8 cellular contexts compared by ENCODE assay signal in genomic region chr3:57756528-57757401, GRCh38. TPM values are rescaled to one million over a fixed set of nuclear protein-coding genes. Genes with fewer than 3 reads are reported as not detected.
DNase-seq lines count a peak whose midpoint lies in the region; ATAC-seq and TF ChIP-seq lines count a peak whose summit lies in the region.

No MANE protein-coding gene starts in this region.

- intact Hi-C loops in CD8-positive, alpha-beta T cell (cut with DNase I, micrococcal nuclease) = loop anchor here (1.0 to 10.0 kb wide), 12 partner anchors 46 to 678 kb away; partner anchors contain the start of genes APPL1 (in 2 of the 2), HTD2 (in 2 of the 2), PDE12 (in 2 of the 2) and PDHB (in 2 of the 2)

- peak overlapping the region; percentile 97 for H3K4me3 Mint-ChIP-seq in CD8-positive, alpha-beta T cell

- no peaks in the 10 kb centered on the region for H3K9me3 Mint-ChIP-seq in CD8-positive, alpha-beta T cell

- no peaks in the 10 kb centered on the region for H3K36me3 ChIP-seq in CD8-positive, alpha-beta T cell (ENCODE audit: insufficient read depth, low read length)
- H3K36me3 ChIP-seq in HUES64 (ENCODE audit: insufficient read depth, low read length) (peaks cover 18% of the 10 kb centered on the region), liver (ENCODE audit: control insufficient read depth in 4 of 4, insufficient read depth in 3 of 4, low read depth in 1 of 4, low read length in 3 of 4) (no peaks in the 10 kb centered on the region)

- POLR2A ChIA-PET in CD8-positive, alpha-beta T cell (lab: Charles Lee) = interaction anchor here (0.6 to 1.8 kb wide), 12 partner anchors 15 to 1163 kb away, joined by 3 to 25 read pairs (median 4); partner anchors contain the start of genes ARF4, DENND6A and PDE12

- no peaks in the 10 kb centered on the region for H3K9me3 ChIP-seq in CD8-positive, alpha-beta T cell (ENCODE audit: low read length)
- H3K9me3 ChIP-seq in HUES64 (ENCODE audit: insufficient read depth, low read depth, low read length) (no peaks in the 10 kb centered on the region), liver (ENCODE audit: control insufficient read depth in 4 of 4, low read length in 3 of 4) (no peaks in the 10 kb centered on the region)

- H3K27ac ChIP-seq in CD8-positive, alpha-beta T cell (ENCODE audit: low read depth, low read length) = peak overlapping the region; percentile 45
- peak overlapping the region; percentile 78 for H3K27ac ChIP-seq in HUES64 (ENCODE audit: low read depth, low read length)
- peak overlapping the region; percentile 81 to 85 for H3K27ac ChIP-seq in coronary artery
- H3K27ac ChIP-seq in liver (ENCODE audit: low read depth in 1 of 2, low read length in 2 of 2) = peak overlapping the region; percentile 88 to 91

- DNase-seq in CD8-positive, alpha-beta T cell = peak in 6 of 7 experiments; percentile 3 to 58 (median 32)
- peak; percentile 59 for DNase-seq in activated CD4-positive, alpha-beta T cell treated with anti-CD3 and anti-CD28 coated beads for 48 hours
- DNase-seq in coronary artery (ENCODE audit: low spot score) (peak; percentile 78), cerebellar nuclear complex (lab: John Stamatoyannopoulos, UW) (no peak)
- DNase-seq in stimulated activated CD4-positive, alpha-beta T cell treated with anti-CD3 and anti-CD28 coated beads, TNF-alpha, amount 100 ng/mL, for 24 hours (ENCODE audit: low read depth in 3 of 3) = peak in 2 of 3 experiments; percentile 15 to 42

- H3K27ac Mint-ChIP-seq in CD8-positive, alpha-beta T cell = peak overlapping the region; percentile 95

- peak; percentile 10 for ATAC-seq in CD8-positive, alpha-beta T cell
- ATAC-seq in GM21423 (IDR thresholded peaks at IDR 0.05; ENCODE audit: unreplicated experiment) = peak; percentile 23

- no peaks in the 10 kb centered on the region for H3K27me3 Mint-ChIP-seq in CD8-positive, alpha-beta T cell (ENCODE audit: low read depth)

- peak overlapping the region; percentile 69 for H3K4me3 ChIP-seq in CD8-positive, alpha-beta T cell (ENCODE audit: low read depth, low read length)
- H3K4me3 ChIP-seq in HUES64 (ENCODE audit: low read length) (peak overlapping the region; percentile 76), coronary artery (peak overlapping the region; percentile 84), liver (ENCODE audit: low read depth in 1 of 3, low read length in 3 of 3) (peak overlapping the region; percentile 78 to 90 (median 84))

- CTCF ChIA-PET in CD8-positive, alpha-beta T cell (lab: Charles Lee) = no interaction called here

- H3K4me1 Mint-ChIP-seq in CD8-positive, alpha-beta T cell (ENCODE audit: low read depth) = peaks cover 49% of the 10 kb centered on the region

- peak overlapping the region; percentile 90 for H3K9ac ChIP-seq in HUES64 (ENCODE audit: low read depth, low read length)
- H3K9ac ChIP-seq in liver (ENCODE audit: low read depth in 1 of 2, low read length in 2 of 2) = peak overlapping the region; percentile 45 to 52

- TF ChIP-seq RAD21 in liver (IDR thresholded peaks at IDR 0.05) = peak in 1 of 2 donors; percentile 3

- no peaks in the 10 kb centered on the region for H3K27me3 ChIP-seq in CD8-positive, alpha-beta T cell (ENCODE audit: insufficient read depth, low read length)
- H3K27me3 ChIP-seq in HUES64 (ENCODE audit: insufficient read depth, low read length) = no peaks in the 10 kb centered on the region
- H3K27me3 ChIP-seq in liver (ENCODE audit: control insufficient read depth in 4 of 4, insufficient read depth in 4 of 4, low read length in 3 of 4) = no peaks in the 10 kb centered on the region

- peaks cover 32% of the 10 kb centered on the region for H3K36me3 Mint-ChIP-seq in CD8-positive, alpha-beta T cell

- TF ChIP-seq CTCF in CD8-positive, alpha-beta T cell (IDR thresholded peaks at IDR 0.05) = no peak
- TF ChIP-seq CTCF in coronary artery (IDR thresholded peaks at IDR 0.05) (no peak), liver (IDR thresholded peaks at IDR 0.05; ENCODE audit: low read depth, low read length, missing input control) (no peak)

- peaks cover 41% of the 10 kb centered on the region for H3K4me1 ChIP-seq in CD8-positive, alpha-beta T cell (ENCODE audit: insufficient read depth, low read length)
- H3K4me1 ChIP-seq in HUES64 (ENCODE audit: insufficient read depth, low read length) = peaks cover 16% of the 10 kb centered on the region
- peaks cover 5 to 28% (median 24%) of the 10 kb centered on the region in 4 donors for H3K4me1 ChIP-seq in liver (ENCODE audit: control insufficient read depth in 4 of 4, insufficient read depth in 4 of 4, low read length in 3 of 4)

- under 1% methylated on average over 84 of the region's 84 CpGs for WGBS in HUES64
- WGBS in liver = under 1% methylated on average over 84 of the region's 84 CpGs

TF ChIP-seq in liver, 16 proteins besides CTCF, POLR2A, EP300 and RAD21:
- no peak for TF ChIP-seq NR2F2 (IDR thresholded peaks at IDR 0.05)
- TF ChIP-seq FOXA2 (IDR thresholded peaks at IDR 0.05) = no peak

RNA-seq across cellular contexts. Expression of gene SLMAP, which starts 0.7 kb away (rescaled TPM):
- 10 to 100 TPM; 55.0 to 56.7 TPM for total RNA-seq in CD8-positive, alpha-beta T cell
- 24.6 TPM for polyA plus RNA-seq in HUES64 (2013, experiment 1 of 2)
- 25.1 TPM for polyA plus RNA-seq in HUES64 (2013, experiment 2 of 2)
- 10 to 100 TPM; 27.3 to 37.8 TPM for total RNA-seq in liver
- 10 to 100 TPM; 10.2 to 11.5 TPM for polyA plus RNA-seq in liver

Comparison
In these comparisons a context has a peak if more than half of its experiments do, and no peak if none do; other contexts are left out.
1. DNase-seq: peak in CD8-positive, alpha-beta T cell (6 of 7), activated CD4-positive, alpha-beta T cell treated with anti-CD3 and anti-CD28 coated beads for 48 hours (single experiment), coronary artery (single experiment) and stimulated activated CD4-positive, alpha-beta T cell treated with anti-CD3 and anti-CD28 coated beads, TNF-alpha, amount 100 ng/mL, for 24 hours (2 of 3); none in cerebellar nuclear complex (0 of 2).
2. Peak in every context shown above with its lines, with median percentiles within 50 percentile points of each other: H3K27ac ChIP-seq and H3K4me3 ChIP-seq.